ENCODE assay signal across 8 cellular contexts in genomic region chr21:14120091-14120734, GRCh38.
A peak's percentile ranks its signal among the peaks of the same experiment; 100 is the strongest.
DNase-seq lines count a peak whose midpoint lies in the region; ATAC-seq and TF ChIP-seq lines count a peak whose summit lies in the region.

No MANE protein-coding gene starts in this region.

- no peaks in the 10 kb centered on the region for H3K9me2 ChIP-seq in OCI-LY1 (ENCODE audit: low read depth, low read length)

- POLR2A ChIA-PET in CD8-positive, alpha-beta T cell (lab: Charles Lee): no interaction called here

- TF ChIP-seq CTCF in CD8-positive, alpha-beta T cell (IDR thresholded peaks at IDR 0.05): no peak
- TF ChIP-seq CTCF in OCI-LY1 (IDR thresholded peaks at IDR 0.05; ENCODE audit: low read length) (peak; percentile 98), brain (conservative IDR thresholded peaks at IDR 0.05) (peak; percentile 47 to 70)

- H3K79me2 ChIP-seq in OCI-LY1 (ENCODE audit: insufficient read depth, low read length): no peaks in the 10 kb centered on the region

- H3K36me3 Mint-ChIP-seq in CD8-positive, alpha-beta T cell: no peaks in the 10 kb centered on the region
- H3K36me3 Mint-ChIP-seq in brain (no peaks in the 10 kb centered on the region), T-helper 17 cell (ENCODE audit: low read depth) (no peaks in the 10 kb centered on the region)

- intact Hi-C loops in CD8-positive, alpha-beta T cell (cut with DNase I, micrococcal nuclease): no loop called here

- peak overlapping the region; percentile 55; the same call in 1 of the 2 replicates for H3K4me2 ChIP-seq in OCI-LY1 (ENCODE audit: low read length)

- no peaks in the 10 kb centered on the region for H3F3A ChIP-seq in OCI-LY1 (ENCODE audit: insufficient read depth, low read length)

- no peaks in the 10 kb centered on the region for H3K27me3 Mint-ChIP-seq in CD8-positive, alpha-beta T cell (ENCODE audit: low read depth)
- H3K27me3 Mint-ChIP-seq in brain: peaks cover 3% of the 10 kb centered on the region
- no peaks in the 10 kb centered on the region for H3K27me3 Mint-ChIP-seq in T-helper 17 cell

- H3K27ac Mint-ChIP-seq in CD8-positive, alpha-beta T cell: peak overlapping the region; percentile 75
- H3K27ac Mint-ChIP-seq in brain (no peak overlapping the region), T-helper 17 cell (no peak overlapping the region)

- H2AFZ ChIP-seq in OCI-LY1 (ENCODE audit: low read length): 0 out of 2 replicates have a peak overlapping the region, but pooled peaks have one; percentile 22

- H3K4me1 ChIP-seq in CD8-positive, alpha-beta T cell (ENCODE audit: insufficient read depth, low read length): peaks cover 13% of the 10 kb centered on the region
- H3K4me1 ChIP-seq in OCI-LY1 (ENCODE audit: insufficient read depth, low read length, severe bottlenecking): peaks cover 45% of the 10 kb centered on the region

- CTCF ChIA-PET in CD8-positive, alpha-beta T cell (lab: Charles Lee): no interaction called here

- DNase-seq in CD8-positive, alpha-beta T cell: peak in 2 of 7 experiments; percentile 18 to 20
- DNase-seq in myocyte (ENCODE audit: low read depth) (peak; percentile 9), T-helper 17 cell (no peak)

- H3K9me3 ChIP-seq in CD8-positive, alpha-beta T cell (ENCODE audit: low read length): no peaks in the 10 kb centered on the region
- H3K9me3 ChIP-seq in OCI-LY1 (ENCODE audit: low read length): no peaks in the 10 kb centered on the region
- H3K9me3 ChIP-seq in T-helper 17 cell (ENCODE audit: control insufficient read depth, low read length, poor library complexity, severe bottlenecking): no peaks in the 10 kb centered on the region

- no peak overlapping the region for H3K4me3 ChIP-seq in CD8-positive, alpha-beta T cell (ENCODE audit: low read depth, low read length)
- peak overlapping the region; percentile 20 for H3K4me3 ChIP-seq in OCI-LY1 (ENCODE audit: low read depth, low read length, poor library complexity, severe bottlenecking)

- peak; percentile 38 for ATAC-seq in CD8-positive, alpha-beta T cell
- ATAC-seq in GM18858 (IDR thresholded peaks at IDR 0.05; ENCODE audit: unreplicated experiment) (peak; percentile 46), HG03108 (IDR thresholded peaks at IDR 0.05; ENCODE audit: unreplicated experiment) (peak; percentile 41), T-helper 17 cell (no peak), HG02973 (IDR thresholded peaks at IDR 0.05; ENCODE audit: unreplicated experiment) (no peak)

- peaks cover 5% of the 10 kb centered on the region for H3K9me3 Mint-ChIP-seq in CD8-positive, alpha-beta T cell
- no peaks in the 10 kb centered on the region for H3K9me3 Mint-ChIP-seq in brain

- H3K36me3 ChIP-seq in CD8-positive, alpha-beta T cell (ENCODE audit: insufficient read depth, low read length): no peaks in the 10 kb centered on the region
- no peaks in the 10 kb centered on the region for H3K36me3 ChIP-seq in OCI-LY1 (ENCODE audit: insufficient read depth, low read length)

- peak overlapping the region; percentile 7; the same call in 1 of the 2 replicates for H3K9ac ChIP-seq in OCI-LY1 (ENCODE audit: low read length)

- no peaks in the 10 kb centered on the region for H3K27me3 ChIP-seq in CD8-positive, alpha-beta T cell (ENCODE audit: insufficient read depth, low read length)
- H3K27me3 ChIP-seq in OCI-LY1 (ENCODE audit: insufficient read depth, low read length): no peaks in the 10 kb centered on the region

- H3K4me1 Mint-ChIP-seq in CD8-positive, alpha-beta T cell (ENCODE audit: low read depth): peaks cover 16% of the 10 kb centered on the region
- H3K4me1 Mint-ChIP-seq in brain (no peaks in the 10 kb centered on the region), T-helper 17 cell (peaks cover 4% of the 10 kb centered on the region)

- H4K20me1 ChIP-seq in OCI-LY1 (ENCODE audit: insufficient read depth, low read length): no peaks in the 10 kb centered on the region

- peak overlapping the region; percentile 33 for H3K4me3 Mint-ChIP-seq in CD8-positive, alpha-beta T cell
- no peak overlapping the region for H3K4me3 Mint-ChIP-seq in brain
- no peak overlapping the region for H3K4me3 Mint-ChIP-seq in T-helper 17 cell

- H3K27ac ChIP-seq in CD8-positive, alpha-beta T cell (ENCODE audit: low read depth, low read length): no peak overlapping the region
- H3K27ac ChIP-seq in OCI-LY1 (ENCODE audit: low read depth, low read length, poor library complexity, severe bottlenecking): peak overlapping the region; percentile 75

Comparison
In these comparisons a context has a peak if more than half of its experiments do, and no peak if none do; other contexts are left out.
1. ATAC-seq: peak in CD8-positive, alpha-beta T cell (single experiment), GM18858 (single experiment) and HG03108 (single experiment); none in T-helper 17 cell (single experiment) and HG02973 (single experiment).